ENCODE assay signal across 34 cellular contexts in the genomic region with DNA sequence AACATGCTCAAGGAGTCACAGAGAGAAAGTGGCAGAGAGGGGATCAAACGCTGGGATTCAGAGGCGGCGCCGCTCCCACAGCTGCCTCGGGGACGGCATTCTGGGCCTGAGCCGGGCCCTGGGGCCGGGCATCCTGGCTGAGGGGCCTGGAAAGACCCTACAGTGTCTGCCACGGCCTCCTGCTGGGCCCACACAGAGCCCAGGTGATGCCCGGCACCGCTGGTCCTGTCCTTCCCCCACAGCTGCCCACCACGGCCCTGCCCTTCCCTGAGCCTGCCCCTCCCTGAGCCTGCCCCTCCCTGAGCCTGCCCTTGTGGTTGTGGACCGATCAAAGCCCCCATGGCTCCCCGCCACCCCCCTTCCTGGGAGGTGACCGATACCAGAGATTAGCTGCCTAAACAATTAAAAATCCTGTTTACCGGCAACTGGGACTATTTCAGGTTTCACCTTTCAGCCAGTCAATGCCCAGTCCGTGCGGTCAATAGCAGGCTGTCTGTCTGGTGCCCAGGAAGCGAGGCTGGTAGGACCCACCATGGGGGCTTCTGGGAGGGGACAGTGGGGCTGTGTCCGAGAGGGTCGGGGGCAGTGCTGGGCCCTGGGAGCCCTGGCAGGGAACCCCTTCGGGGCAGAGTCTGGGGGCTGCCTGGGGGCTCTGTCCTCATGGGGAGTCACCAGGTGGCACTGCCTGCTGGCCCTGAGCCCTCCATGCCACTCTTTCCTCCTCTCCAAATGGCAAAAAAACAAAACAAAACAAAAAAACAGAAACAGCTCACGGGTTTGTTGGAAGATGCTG. TPM values are rescaled to one million over a fixed set of nuclear protein-coding genes. Genes with fewer than 3 reads are reported as not detected.
"Had no signal": no experiment of that assay in that cellular context is flagged by ENCODE, and none has a peak within 500 bp of the region (broad histone marks: within the 10 kb centered on the region; RNA-seq: fewer than 3 reads in every experiment).

No MANE protein-coding gene starts in this region.

- H3K4me3 Mint-ChIP-seq: activated naive CD8-positive, alpha-beta T cell; natural killer cell treated with Interleukin-12 subunit alpha and Interleukin-12 subunit beta and Interleukin-15 and Interleukin-18, amount 100 ng/mL, for 72 hours; stimulated activated memory B cell treated with anti-CD40 and anti-IgM and Interleukin-4, amounts not matched to agents 10 μg/mL and 1 μg/mL and 100 μg/mL, for 72 hours; stimulated activated naive CD8-positive, alpha-beta T cell treated with anti-CD3 and anti-CD28 coated beads, Interleukin-15, amount 100 ng/mL, for 72 hours had no signal

- FAIRE-seq: bronchial epithelial cell, colon, islet of Langerhans, pancreas had no signal

- H3K27ac Mint-ChIP-seq: activated naive CD8-positive, alpha-beta T cell; natural killer cell treated with Interleukin-12 subunit alpha and Interleukin-12 subunit beta and Interleukin-15 and Interleukin-18, amount 100 ng/mL, for 72 hours; stimulated activated memory B cell treated with anti-CD40 and anti-IgM and Interleukin-4, amounts not matched to agents 10 μg/mL and 1 μg/mL and 100 μg/mL, for 72 hours had no signal

- H3K36me3 Mint-ChIP-seq: activated naive CD8-positive, alpha-beta T cell; natural killer cell treated with Interleukin-12 subunit alpha and Interleukin-12 subunit beta and Interleukin-15 and Interleukin-18, amount 100 ng/mL, for 72 hours; stimulated activated memory B cell treated with anti-CD40 and anti-IgM and Interleukin-4, amounts not matched to agents 10 μg/mL and 1 μg/mL and 100 μg/mL, for 72 hours had no signal

- H3K36me3 ChIP-seq: esophagus squamous epithelium, left lung, lower lobe of right lung, pancreas, thyroid gland, upper lobe of left lung, vagina had no signal

- H3K4me1 ChIP-seq: esophagus squamous epithelium, left lung, lower lobe of right lung, pancreas, thyroid gland, upper lobe of left lung, vagina had no signal

- H3K9me3 ChIP-seq: esophagus squamous epithelium, left lung, lower lobe of right lung, pancreas, psoas muscle, thyroid gland, upper lobe of left lung, vagina had no signal

- DNase-seq: activated CD4-positive, alpha-beta T cell treated with anti-CD3 and anti-CD28 coated beads for 48 hours; activated CD4-positive, alpha-beta T cell treated with anti-CD3 and anti-CD28 coated beads, Interleukin-2, amount 50 U/mL, for 48 hours; activated CD8-positive, alpha-beta memory T cell treated with anti-CD3 and anti-CD28 coated beads for 24 hours; activated effector memory CD4-positive, alpha-beta T cell treated with Interleukin-2 at 50 U/mL for 16 hours; activated naive CD4-positive, alpha-beta T cell treated with Interleukin-2 at 50 U/mL for 16 hours; anterior cingulate cortex; dermis blood vessel endothelial cell; effector CD4-positive, alpha-beta T cell; esophagus squamous epithelium; foreskin melanocyte; left lung; lower lobe of right lung; mesenchymal stem cell; pancreas; psoas muscle; stimulated activated CD4-positive, alpha-beta T cell treated with anti-CD3 and anti-CD28 coated beads, Interleukin-1b, Interleukin-23, amount 100 ng/mL, for 48 hours; stimulated activated CD4-positive, alpha-beta T cell treated with anti-CD3 and anti-CD28 coated beads, Interleukin-4, amount 100 ng/mL, for 4 hours; stimulated activated CD8-positive, alpha-beta memory T cell treated with anti-CD3 and anti-CD28 coated beads, Interleukin-4, amount 100 ng/mL, for 48 hours; stimulated activated naive CD8-positive, alpha-beta T cell treated with anti-CD3 and anti-CD28 coated beads, Interleukin-15, amount 100 ng/mL, for 72 hours; T-helper 2 cell; thyroid gland had no signal

- H3K27me3 ChIP-seq: thyroid gland, vagina had no signal

- H3K4me2 ChIP-seq: smooth muscle cell had no signal

- H3K4me3 ChIP-seq: esophagus squamous epithelium, left lung, lower lobe of right lung, pancreas, psoas muscle, smooth muscle cell, thyroid gland, upper lobe of left lung, vagina had no signal

- H3K4me1 Mint-ChIP-seq: stimulated activated memory B cell treated with anti-CD40 and anti-IgM and Interleukin-4, amounts not matched to agents 10 μg/mL and 1 μg/mL and 100 μg/mL, for 72 hours had no signal

- H3K27ac ChIP-seq: esophagus squamous epithelium, left lung, lower lobe of right lung, pancreas, psoas muscle, thyroid gland, upper lobe of left lung, vagina had no signal

- H3K27me3 Mint-ChIP-seq: activated naive CD8-positive, alpha-beta T cell had no signal

- H3K9me3 Mint-ChIP-seq: natural killer cell treated with Interleukin-12 subunit alpha and Interleukin-12 subunit beta and Interleukin-15 and Interleukin-18, amount 100 ng/mL, for 72 hours; stimulated activated memory B cell treated with anti-CD40 and anti-IgM and Interleukin-4, amounts not matched to agents 10 μg/mL and 1 μg/mL and 100 μg/mL, for 72 hours; stimulated activated naive CD8-positive, alpha-beta T cell treated with anti-CD3 and anti-CD28 coated beads, Interleukin-15, amount 100 ng/mL, for 72 hours had no signal

- ATAC-seq: activated CD4-positive, CD25-positive, alpha-beta regulatory T cell treated with anti-CD3 and anti-CD28 coated beads, Interleukin-2, amount 50 U/mL, for 24 hours; left lung; lower lobe of right lung; natural killer cell treated with Interleukin-12 subunit alpha and Interleukin-12 subunit beta and Interleukin-15 and Interleukin-18, amount 100 ng/mL, for 72 hours; pancreas; psoas muscle; stimulated activated memory B cell treated with anti-CD40 and anti-IgM and Interleukin-4, amounts not matched to agents 10 μg/mL and 1 μg/mL and 100 μg/mL, for 72 hours; stimulated activated naive CD8-positive, alpha-beta T cell treated with anti-CD3 and anti-CD28 coated beads, Interleukin-15, amount 100 ng/mL, for 72 hours had no signal

RNA-seq across cellular contexts. Expression of gene GATA5, which starts 55.4 kb away (rescaled TPM):
- total RNA-seq: bronchial epithelial cell; dermis blood vessel endothelial cell; glomerular endothelial cell; mononuclear cell; myocyte; natural killer cell treated with Interleukin-12 subunit alpha and Interleukin-12 subunit beta and Interleukin-15 and Interleukin-18, amount 100 ng/mL, for 72 hours had no signal
